35 cellular contexts compared by ENCODE assay signal in genomic region chr2:132599556-132599955, GRCh38.
"Had no signal": no experiment of that assay in that cellular context is flagged by ENCODE, and none has a peak within 500 bp of the region (broad histone marks: within the 10 kb centered on the region; RNA-seq: fewer than 3 reads in every experiment).

No MANE protein-coding gene starts in this region.

- DNase-seq: Karpas-422, Kasumi-1, KBM-7, KG1, MG63, MM.1S, MV-4-11, NCI-H1048, NCI-H1092, NCI-H1092 treated with DMSO at 0.1 percent for 48 hours, NCI-H1105, NCI-H1105 treated with DMSO at 0.1 percent for 48 hours, NCI-H1417, NCI-H1417 treated with DMSO at 0.1 percent for 48 hours, NCI-H1436, NCI-H1436 treated with DMSO at 0.1 percent for 48 hours, NCI-H146, NCI-H1694, NCI-H1694 treated with DMSO at 0.1 percent for 48 hours, NCI-H187, NCI-H187 treated with DMSO at 0.1 percent for 48 hours, NCI-H1930, NCI-H2029, NCI-H2029 treated with DMSO at 0.1 percent for 48 hours, NCI-H2081, NCI-H2081 treated with DMSO at 0.1 percent for 48 hours, NCI-H2107, NCI-H2171, NCI-H2171 treated with DMSO at 0.1 percent for 48 hours, NCI-H2227 treated with DMSO at 0.1 percent for 48 hours, NCI-H345, NCI-H446, NCI-H446 treated with DMSO at 0.1 percent for 48 hours, NCI-H510A had no signal

- H3K4me3 ChIP-seq: MG63 had no signal

- H3K9me3 ChIP-seq: MG63 had no signal

- H3K4me2 ChIP-seq: KMS-11 had no signal

- H3K27ac ChIP-seq: KMS-11 had no signal

- H3K27me3 ChIP-seq: MG63 had no signal

- H3K36me3 ChIP-seq: MG63 had no signal

- H3K9ac ChIP-seq: KMS-11 had no signal
